Comparison of ENCODE assay signal across 8 cellular contexts in the genomic region with DNA sequence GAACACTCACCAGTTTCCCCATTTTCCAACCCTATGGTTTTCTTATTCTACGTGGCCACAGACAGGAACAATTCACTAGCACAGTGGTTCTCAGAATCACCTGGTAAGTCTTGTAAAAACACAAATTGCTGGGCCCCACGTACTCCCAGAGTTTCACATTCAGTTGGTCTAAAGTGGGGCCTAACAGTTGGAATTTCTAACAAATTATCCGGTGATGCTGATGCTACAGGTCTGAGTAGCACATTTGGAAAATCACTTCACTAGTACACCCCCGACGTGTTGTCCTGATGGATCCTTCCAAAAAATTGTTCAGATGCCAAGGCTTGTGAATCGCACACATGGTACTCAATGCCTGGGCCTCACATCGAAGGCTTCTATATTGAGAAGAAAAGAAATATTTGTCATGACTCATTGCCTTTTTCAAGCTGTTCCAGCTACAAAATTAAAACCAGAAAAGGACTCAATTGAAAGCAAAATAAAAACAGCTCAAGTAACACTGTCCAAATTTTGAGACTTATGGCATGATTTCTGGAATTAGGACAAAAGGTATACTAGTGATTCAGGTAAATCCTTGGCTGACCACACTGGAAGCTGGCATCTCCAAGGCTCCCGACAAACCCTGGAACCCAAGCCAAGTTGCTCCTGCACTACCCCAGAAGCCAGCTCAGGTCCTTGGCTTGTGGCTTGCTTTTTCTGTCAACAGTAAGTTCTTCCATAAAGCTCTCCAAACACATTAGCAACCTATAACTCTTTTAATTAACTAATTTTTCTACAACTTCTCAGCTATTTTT. TPM values are rescaled to one million over a fixed set of nuclear protein-coding genes. Genes with fewer than 3 reads are reported as not detected.
DNase-seq lines count a peak whose midpoint lies in the region; TF ChIP-seq lines count a peak whose summit lies in the region.

No MANE protein-coding gene starts in this region.

- no CpG with 5 or more reads among the region's 8 CpGs for WGBS in mesendoderm (ENCODE audit: extremely low coverage, insufficient coverage, low lambda C conversion rate)

- H3K4ac ChIP-seq in mesendoderm (ENCODE audit: low read depth, low read length) = peak overlapping the region; percentile 31

- H2BK5ac ChIP-seq in mesendoderm (ENCODE audit: low read length) = no peak overlapping the region

- no peak overlapping the region for H4K5ac ChIP-seq in mesendoderm (ENCODE audit: low read length)

- H3K79me1 ChIP-seq in mesendoderm (ENCODE audit: low read length) = no peaks in the 10 kb centered on the region

- H2AK5ac ChIP-seq in mesendoderm (ENCODE audit: low read length) = no peak overlapping the region

- H3K27me3 Mint-ChIP-seq in brain = peaks cover 3% of the 10 kb centered on the region

- peak; percentile 97 for DNase-seq in AG09309 (ENCODE audit: low read depth)
- DNase-seq in mesendoderm = no peak
- DNase-seq in NCI-H82 (lab: John Stamatoyannopoulos, UW) = no peak
- no peak for DNase-seq in 8988T
- DNase-seq in SIG-M5 treated with dmso at 0.1 percent for 504 hours (lab: John Stamatoyannopoulos, UW; ENCODE audit: unreplicated experiment) = no peak
- DNase-seq in GM19238 (ENCODE audit: insufficient read length, low spot score) = no peak

- H3K4me1 ChIP-seq in HUES6 (ENCODE audit: control insufficient read depth, insufficient read depth, low read length) (peaks cover 29% of the 10 kb centered on the region), mesendoderm (ENCODE audit: control insufficient read depth, low read depth, low read length) (peaks cover 4% of the 10 kb centered on the region)

- H3K27ac Mint-ChIP-seq in brain = peak overlapping the region in 4 of 5 experiments; percentile 2 to 90 (median 71)

- peak overlapping the region; percentile 22 for H3K56ac ChIP-seq in mesendoderm (ENCODE audit: low read length)

- H3K4me3 ChIP-seq in AG09309 (ENCODE audit: control insufficient read depth, low read depth, low read length) (peak overlapping the region; percentile 34), HUES6 (ENCODE audit: low read depth, low read length) (no peak overlapping the region), mesendoderm (ENCODE audit: low read length) (no peak overlapping the region)

- H2BK120ac ChIP-seq in mesendoderm (ENCODE audit: low read depth, low read length) = peak overlapping the region; percentile 99

- H3K79me2 ChIP-seq in mesendoderm (ENCODE audit: control insufficient read depth, insufficient read depth, low read length) = no peaks in the 10 kb centered on the region

- H4K8ac ChIP-seq in mesendoderm (ENCODE audit: low read depth, low read length) = no peak overlapping the region

- peaks cover 32% of the 10 kb centered on the region for H3K4me1 Mint-ChIP-seq in brain

- H3K9me3 Mint-ChIP-seq in brain = no peaks in the 10 kb centered on the region

- TF ChIP-seq CTCF in AG09309 (IDR thresholded peaks at IDR 0.05; ENCODE audit: control insufficient read depth, insufficient read depth, low read depth, low read length, missing control alignments) = no peak
- no peak for TF ChIP-seq CTCF in brain (conservative IDR thresholded peaks at IDR 0.05)

- no peaks in the 10 kb centered on the region for H3K36me3 ChIP-seq in HUES6 (ENCODE audit: control insufficient read depth, insufficient read depth, low read length)
- no peaks in the 10 kb centered on the region for H3K36me3 ChIP-seq in mesendoderm (ENCODE audit: control insufficient read depth, insufficient read depth, low read length)

- H3K27me3 ChIP-seq in HUES6 (ENCODE audit: control insufficient read depth, insufficient read depth, low read length) (no peaks in the 10 kb centered on the region), mesendoderm (ENCODE audit: insufficient read depth, low read length, poor library complexity) (no peaks in the 10 kb centered on the region)

- no peaks in the 10 kb centered on the region for H3K9me3 ChIP-seq in HUES6 (ENCODE audit: control insufficient read depth, insufficient read depth, low read depth, low read length)

- H3K9ac ChIP-seq in HUES6 (ENCODE audit: low read length) (peak overlapping the region; percentile 16), mesendoderm (ENCODE audit: low read length) (no peak overlapping the region)

- H2BK15ac ChIP-seq in mesendoderm (replicated peaks; ENCODE audit: low read depth) = no peak overlapping the region

- H3K27ac ChIP-seq in HUES6 (ENCODE audit: low read depth, low read length) = 0 out of 2 replicates have a peak overlapping the region, but pooled peaks have one; percentile 1
- peak overlapping the region; percentile 27 for H3K27ac ChIP-seq in mesendoderm (ENCODE audit: low read depth, low read length)

- no peaks in the 10 kb centered on the region for H3K36me3 Mint-ChIP-seq in brain

- no peak overlapping the region for H3K4me2 ChIP-seq in mesendoderm (ENCODE audit: low read length)

- H3K23ac ChIP-seq in mesendoderm (ENCODE audit: low read length) = no peak overlapping the region

- peak overlapping the region; percentile 83 for H3K18ac ChIP-seq in mesendoderm (ENCODE audit: low read length)

- peak overlapping the region in 4 of 5 experiments; percentile 1 to 48 (median 5) for H3K4me3 Mint-ChIP-seq in brain

RNA-seq across cellular contexts. Expression of a gene that starts 12.9 kb away (rescaled TPM):
- polyA plus RNA-seq in brain (ENCODE audit: insufficient read depth, low read depth, low replicate concordance) = 290 TPM
- 253 TPM for polyA plus RNA-seq in mesendoderm (2013, experiment 1 of 2)
- 277 TPM for polyA plus RNA-seq in mesendoderm (2013, experiment 2 of 2)

RNA-seq across cellular contexts. Expression of a gene that starts 13.7 kb away (rescaled TPM):
- 3.0 TPM for polyA plus RNA-seq in brain (ENCODE audit: insufficient read depth, low read depth, low replicate concordance)
- 10.3 TPM for polyA plus RNA-seq in mesendoderm (2013, experiment 1 of 2)
- polyA plus RNA-seq in mesendoderm (2013, experiment 2 of 2) = 11.6 TPM
